Comparison of ENCODE assay signal across 7 cellular contexts in genomic region chr12:110102255-110102654, GRCh38. TPM values are rescaled to one million over a fixed set of nuclear protein-coding genes. Genes with fewer than 3 reads are reported as not detected.
DNase-seq lines count a peak whose midpoint lies in the region; ATAC-seq, FAIRE-seq and TF ChIP-seq lines count a peak whose summit lies in the region.

No MANE protein-coding gene starts in this region.

- H3K4me3 ChIP-seq in K562 (no peak overlapping the region), upper lobe of right lung (no peak overlapping the region)

- TF ChIP-seq CTCF in K562 (IDR thresholded peaks at IDR 0.05 in 2 of 3, conservative IDR thresholded peaks at IDR 0.05 in 1 of 3; ENCODE audit: insufficient read depth in 2 of 3, low read depth in 1 of 3, low read length in 3 of 3) = peak; percentile 76 to 81 (median 78)
- TF ChIP-seq CTCF in upper lobe of right lung (IDR thresholded peaks at IDR 0.05) = peak; percentile 23

- in situ Hi-C loops in K562 (cut with MboI) = loop anchor here (10.0 kb wide), 1 partner anchor 323 kb away; no protein-coding TSS in a partner anchor

- no peaks in the 10 kb centered on the region for H3K9me1 ChIP-seq in K562 (ENCODE audit: control insufficient read depth, insufficient read depth, low read length)

- 41% methylated on average over 3 of the region's 3 CpGs for WGBS in K562 (ENCODE audit: insufficient coverage, low coverage, missing lambda C conversion rate)

- no peaks in the 10 kb centered on the region for H3K9me3 ChIP-seq in K562 (replicated peaks; ENCODE audit: control insufficient read depth, insufficient read depth, low read depth, low read length)
- no peaks in the 10 kb centered on the region for H3K9me3 ChIP-seq in upper lobe of right lung

- peak; percentile 9 to 76; a peak in 2 of 4 replicates for TF ChIP-seq RAD21 in K562 (CRISPR knock-in tag; conservative IDR thresholded peaks at IDR 0.05 in 1 of 2, IDR thresholded peaks at IDR 0.05 in 1 of 2)

- peak; percentile 95 for ATAC-seq in K562
- peak; percentile 60 for ATAC-seq in upper lobe of right lung
- no peak for ATAC-seq in GM21367 (IDR thresholded peaks at IDR 0.05; ENCODE audit: unreplicated experiment)

- CTCF ChIA-PET in K562 (lab: Yijun Ruan, JAX; ENCODE audit: low intra/inter-chr PET ratio) = interaction anchor here (0.6 kb wide), 1 partner anchor 210 kb away, joined by 6 read pairs; no protein-coding TSS in a partner anchor

- intact Hi-C loops in K562 (cut with micrococcal nuclease) (loop anchor here (5.0 to 10.0 kb wide), 3 partner anchors 120 to 253 kb away; no protein-coding TSS in a partner anchor), upper lobe of right lung (cut with DNase I) (loop anchor here (5.0 kb wide), 1 partner anchor 330 kb away; no protein-coding TSS in a partner anchor)

- no TSS peak for BruUV-seq in K562 (replicated peaks; lab: Mats Ljungman, UMichigan)

- H3K27me3 ChIP-seq in K562 (ENCODE audit: control insufficient read depth in 2 of 2, insufficient read depth in 2 of 2, low read length in 2 of 2) (no peaks in the 10 kb centered on the region), upper lobe of right lung (no peaks in the 10 kb centered on the region)

- no peaks in the 10 kb centered on the region for H3K79me2 ChIP-seq in K562 (ENCODE audit: control insufficient read depth, insufficient read depth, low read length)

- H3K36me3 ChIP-seq in K562 (ENCODE audit: control insufficient read depth, insufficient read depth, low read length) (no peaks in the 10 kb centered on the region), upper lobe of right lung (no peaks in the 10 kb centered on the region)

- FAIRE-seq in K562 (lab: Jason Lieb, UNC) = peak; percentile 87

- H4K20me1 ChIP-seq in K562 (replicated peaks; ENCODE audit: control insufficient read depth, insufficient read depth, low read length) = no peaks in the 10 kb centered on the region

- DNase-seq in EH (ENCODE audit: low read depth) = peak; percentile 83
- peak; percentile 78 for DNase-seq in HuH-7 (ENCODE audit: low spot score)
- peak; percentile 59 for DNase-seq in RPMI8226
- DNase-seq in K562 (ENCODE audit: extremely low read depth in 1 of 4, low spot score in 3 of 4) = peak; percentile 87 to 97 (median 95)
- peak; percentile 74 for DNase-seq in left kidney (ENCODE audit: low read depth, low spot score)
- no peak for DNase-seq in upper lobe of right lung

- TF ChIP-seq EP300 in K562 (IDR thresholded peaks at IDR 0.05; ENCODE audit: low read length) = no peak

- POLR2A ChIA-PET in K562 (lab: Yijun Ruan, JAX) = interaction anchor here (0.8 to 1.1 kb wide), 5 partner anchors 9 to 399 kb away, joined by 3 to 4 read pairs (median 3); no protein-coding TSS in a partner anchor

- H3K4me1 ChIP-seq in K562 (replicated peaks in 1 of 2; ENCODE audit: control insufficient read depth in 2 of 2, insufficient read depth in 2 of 2, low read length in 2 of 2) (peaks cover 3 to 8% of the 10 kb centered on the region in 2 experiments; a peak in 3 of 5 replicates), upper lobe of right lung (peaks cover 12% of the 10 kb centered on the region)

- no peak overlapping the region for H3K4me2 ChIP-seq in K562 (ENCODE audit: insufficient read depth, low read length)

- TF ChIP-seq POLR2A in K562 (conservative IDR thresholded peaks at IDR 0.05) = no peak

- H3K9ac ChIP-seq in K562 (ENCODE audit: insufficient read depth in 1 of 2, low read depth in 2 of 2, low read length in 2 of 2) = no peak overlapping the region

- H3K27ac ChIP-seq in K562 (ENCODE audit: extremely low read depth, low read depth, low read length) = no peak overlapping the region
- no peak overlapping the region for H3K27ac ChIP-seq in upper lobe of right lung

- H2AFZ ChIP-seq in K562 (ENCODE audit: low read depth, low read length) = peak overlapping the region; percentile 84

TF ChIP-seq in K562, 482 proteins besides CTCF, POLR2A, EP300 and RAD21 (continues in another document):
- TF ChIP-seq DNMT1 (IDR thresholded peaks at IDR 0.05) = no peak
- no peak for TF ChIP-seq RBFOX2 (IDR thresholded peaks at IDR 0.05; ENCODE audit: low read depth, low read length)
- no peak for TF ChIP-seq ZNF668 (CRISPR knock-in tag; IDR thresholded peaks at IDR 0.05)
- TF ChIP-seq NKRF (IDR thresholded peaks at IDR 0.05; ENCODE audit: borderline replicate concordance) = no peak
- no peak for TF ChIP-seq STAT5B (CRISPR knock-in tag; IDR thresholded peaks at IDR 0.05)
- no peak for TF ChIP-seq XRCC3 (IDR thresholded peaks at IDR 0.05)
- no peak for TF ChIP-seq HDAC8 (tag; IDR thresholded peaks at IDR 0.05)
- no peak for TF ChIP-seq ETS1 (conservative IDR thresholded peaks at IDR 0.05; ENCODE audit: control insufficient read depth, low read depth, low read length)

RNA-seq across cellular contexts. Expression of gene IFT81, which starts 21.9 kb away (rescaled TPM):
- total RNA-seq in K562 (2011; cell fraction: chromatin; rRNA removed; ENCODE audit: low replicate concordance) = 5.5 and 19.3 TPM in 2 replicates
- 2.5 and 4.1 TPM in 2 replicates for total RNA-seq in K562 (2011; cell fraction: nucleolus; rRNA removed)
- 5.0 and 8.4 TPM in 2 replicates for total RNA-seq in K562 (2011; cell fraction: nucleoplasm; rRNA removed)
- total RNA-seq in K562 (2014; rRNA removed) = 6.1 and 7.6 TPM in 2 replicates
- total RNA-seq in K562 (2014; rRNA removed; fragmentation: Illumina TruSeq; extraction: Trizol) = 9.1 and 11.2 TPM in 2 replicates
- total RNA-seq in K562 (2015; rRNA removed; fragmentation: Illumina TruSeq; extraction: Trizol) = 8.7 and 8.9 TPM in 2 replicates
- 6.7 and 7.2 TPM in 2 replicates for total RNA-seq in K562 (2021)
- polyA plus RNA-seq in K562 (2011; rRNA removed) = 6.6 and 9.8 TPM in 2 replicates
- 1.4 and 1.7 TPM in 2 replicates for polyA plus RNA-seq in K562 (2011; cell fraction: cytosol; rRNA removed)
- 5.2 and 7.1 TPM in 2 replicates for polyA plus RNA-seq in K562 (2011; cell fraction: nucleus; rRNA removed)
- 6.8 and 8.2 TPM in 2 replicates for polyA plus RNA-seq in K562 (2012)
- 7.9 and 8.3 TPM in 2 replicates for polyA plus RNA-seq in K562 (2014; fragmentation: Illumina TruSeq; extraction: Trizol)
- 1 to 10 TPM; 2.8 to 5.0 TPM for polyA plus RNA-seq in K562 (2014; fragmentation: Nextera tagmentation; extraction: Ambion mirVana)
- polyA plus RNA-seq in K562 (2014; rRNA removed) = 8.7 and 11.9 TPM in 2 replicates
- polyA minus RNA-seq in K562 (2011; rRNA and poly(A)+ RNA removed) = 5.4 and 7.1 TPM in 2 replicates
- 3.0 and 4.2 TPM in 2 replicates for polyA minus RNA-seq in K562 (2011; cell fraction: cytosol; rRNA and poly(A)+ RNA removed)
- 3.6 and 7.2 TPM in 2 replicates for polyA minus RNA-seq in K562 (2011; cell fraction: nucleus; rRNA and poly(A)+ RNA removed)
- 7.3 TPM for total RNA-seq in upper lobe of right lung

RNA-seq across cellular contexts. Expression of gene C12orf76, which starts 53.9 kb away (rescaled TPM):
- 50.6 and 54.2 TPM in 2 replicates for total RNA-seq in K562 (2011; cell fraction: chromatin; rRNA removed; ENCODE audit: low replicate concordance)
- total RNA-seq in K562 (2011; cell fraction: nucleolus; rRNA removed) = 31.8 and 34.5 TPM in 2 replicates
- 53.2 and 69.8 TPM in 2 replicates for total RNA-seq in K562 (2011; cell fraction: nucleoplasm; rRNA removed)
- total RNA-seq in K562 (2014; rRNA removed) (11.9 and 14.2 TPM in 2 replicates), K562 (2014; rRNA removed; fragmentation: Illumina TruSeq; extraction: Trizol) (13.0 and 13.1 TPM in 2 replicates), K562 (2015; rRNA removed; fragmentation: Illumina TruSeq; extraction: Trizol) (9.6 and 12.2 TPM in 2 replicates), K562 (2021) (13.3 and 13.6 TPM in 2 replicates), upper lobe of right lung (25.0 TPM)
- polyA plus RNA-seq in K562 (2011; rRNA removed) (38.6 and 46.7 TPM in 2 replicates), K562 (2014; fragmentation: Illumina TruSeq; extraction: Trizol) (12.3 and 14.4 TPM in 2 replicates), K562 (2014; fragmentation: Nextera tagmentation; extraction: Ambion mirVana) (1 to 10 TPM; 6.3 to 7.0 TPM), K562 (2014; rRNA removed) (17.8 and 23.5 TPM in 2 replicates)
- polyA plus RNA-seq in K562 (2011; cell fraction: cytosol; rRNA removed) = 23.1 and 42.1 TPM in 2 replicates
- polyA plus RNA-seq in K562 (2011; cell fraction: nucleus; rRNA removed) = 31.9 and 42.8 TPM in 2 replicates
- 17.4 and 30.2 TPM in 2 replicates for polyA plus RNA-seq in K562 (2012)
- polyA minus RNA-seq in K562 (2011; rRNA and poly(A)+ RNA removed) = 18.1 and 26.6 TPM in 2 replicates
- 8.9 and 22.8 TPM in 2 replicates for polyA minus RNA-seq in K562 (2011; cell fraction: cytosol; rRNA and poly(A)+ RNA removed)
- polyA minus RNA-seq in K562 (2011; cell fraction: nucleus; rRNA and poly(A)+ RNA removed) = 7.1 and 10.1 TPM in 2 replicates
